8 cellular contexts compared by ENCODE assay signal in genomic region chr10:125707852-125708468, GRCh38. TPM values are rescaled to one million over a fixed set of nuclear protein-coding genes. Genes with fewer than 3 reads are reported as not detected.
DNase-seq lines count a peak whose midpoint lies in the region; ATAC-seq lines count a peak whose summit lies in the region.
"Had no signal": no experiment of that assay in that cellular context is flagged by ENCODE, and none has a peak within 500 bp of the region (broad histone marks: within the 10 kb centered on the region; RNA-seq: fewer than 3 reads in every experiment).

No MANE protein-coding gene starts in this region.

- H3K4me3 Mint-ChIP-seq in activated CD4-positive, alpha-beta T cell treated with anti-CD3 and anti-CD28 coated beads, Interleukin-2, amount 10 ng/mL, durations not matched to agents 24 days and 14 days, result no peak overlapping the region
- H3K4me3 Mint-ChIP-seq in activated naive CD4-positive, alpha-beta T cell treated with anti-CD3 and anti-CD28 coated beads for 36 hours, result no peak overlapping the region

- H3K27ac Mint-ChIP-seq in activated CD4-positive, alpha-beta T cell treated with anti-CD3 and anti-CD28 coated beads, Interleukin-2, amount 10 ng/mL, durations not matched to agents 24 days and 14 days, result no peak overlapping the region
- no peak overlapping the region for H3K27ac Mint-ChIP-seq in activated naive CD4-positive, alpha-beta T cell treated with anti-CD3 and anti-CD28 coated beads for 36 hours

- DNase-seq in cerebellar cortex (ENCODE audit: low spot score) (peak; percentile 65), renal cortical epithelial cell (ENCODE audit: low read depth) (peak; percentile 89)
- no peak for DNase-seq in activated CD4-positive, alpha-beta T cell treated with anti-CD3 and anti-CD28 coated beads, Interleukin-2, amount 10 ng/mL, durations not matched to agents 24 days and 14 days
- DNase-seq in activated naive CD4-positive, alpha-beta T cell treated with anti-CD3 and anti-CD28 coated beads for 36 hours, result no peak
- DNase-seq in stimulated activated CD4-positive, alpha-beta T cell treated with anti-CD3 and anti-CD28 coated beads, Interleukin-15, amount 100 ng/mL, for 24 hours, result no peak

- ATAC-seq in GM19324 (IDR thresholded peaks at IDR 0.05; ENCODE audit: low FRiP score, unreplicated experiment), result peak; percentile 57
- peak; percentile 75 for ATAC-seq in HG03064 (IDR thresholded peaks at IDR 0.05; ENCODE audit: low read depth, unreplicated experiment)

- CTCF ChIA-PET in activated naive CD4-positive, alpha-beta T cell treated with anti-CD3 and anti-CD28 coated beads for 36 hours (lab: Charles Lee), result no interaction called here

- H3K4me1 Mint-ChIP-seq in activated CD4-positive, alpha-beta T cell treated with anti-CD3 and anti-CD28 coated beads, Interleukin-2, amount 10 ng/mL, durations not matched to agents 24 days and 14 days, result peaks cover 2% of the 10 kb centered on the region
- H3K4me1 Mint-ChIP-seq in activated naive CD4-positive, alpha-beta T cell treated with anti-CD3 and anti-CD28 coated beads for 36 hours (ENCODE audit: low read depth), result no peaks in the 10 kb centered on the region

- intact Hi-C loops in activated CD4-positive, alpha-beta T cell treated with anti-CD3 and anti-CD28 coated beads, Interleukin-2, amount 10 ng/mL, durations not matched to agents 24 days and 14 days (cut with micrococcal nuclease), result no loop called here
- intact Hi-C loops in activated naive CD4-positive, alpha-beta T cell treated with anti-CD3 and anti-CD28 coated beads for 36 hours (cut with micrococcal nuclease), result no loop called here

- H3K9me3 Mint-ChIP-seq in activated CD4-positive, alpha-beta T cell treated with anti-CD3 and anti-CD28 coated beads, Interleukin-2, amount 10 ng/mL, durations not matched to agents 24 days and 14 days, result peaks cover under 1% of the 10 kb centered on the region
- H3K9me3 Mint-ChIP-seq in activated naive CD4-positive, alpha-beta T cell treated with anti-CD3 and anti-CD28 coated beads for 36 hours, result peaks cover 11% of the 10 kb centered on the region

- H3K27me3 Mint-ChIP-seq in activated CD4-positive, alpha-beta T cell treated with anti-CD3 and anti-CD28 coated beads, Interleukin-2, amount 10 ng/mL, durations not matched to agents 24 days and 14 days, result peaks cover 16% of the 10 kb centered on the region
- peaks cover 11% of the 10 kb centered on the region for H3K27me3 Mint-ChIP-seq in activated naive CD4-positive, alpha-beta T cell treated with anti-CD3 and anti-CD28 coated beads for 36 hours (ENCODE audit: low read depth)

- no peaks in the 10 kb centered on the region for H3K36me3 Mint-ChIP-seq in activated CD4-positive, alpha-beta T cell treated with anti-CD3 and anti-CD28 coated beads, Interleukin-2, amount 10 ng/mL, durations not matched to agents 24 days and 14 days (ENCODE audit: low read depth)
- H3K36me3 Mint-ChIP-seq in activated naive CD4-positive, alpha-beta T cell treated with anti-CD3 and anti-CD28 coated beads for 36 hours (ENCODE audit: low read depth), result peaks cover 3% of the 10 kb centered on the region

RNA-seq across cellular contexts. Expression of gene EDRF1, which starts 11.5 kb away (rescaled TPM):
- total RNA-seq in renal cortical epithelial cell, result 17.0 and 23.2 TPM in 2 replicates
- total RNA-seq in activated CD4-positive, alpha-beta T cell treated with anti-CD3 and anti-CD28 coated beads, Interleukin-2, amount 10 ng/mL, durations not matched to agents 24 days and 14 days, result 40.8 and 43.2 TPM in 2 replicates
- total RNA-seq in activated naive CD4-positive, alpha-beta T cell treated with anti-CD3 and anti-CD28 coated beads for 36 hours, result 10 to 100 TPM; 24.0 to 25.0 TPM

RNA-seq across cellular contexts. Expression of gene TEX36, which starts 25.0 kb away (rescaled TPM):
- not detected in 2 replicates for total RNA-seq in renal cortical epithelial cell
- total RNA-seq in activated CD4-positive, alpha-beta T cell treated with anti-CD3 and anti-CD28 coated beads, Interleukin-2, amount 10 ng/mL, durations not matched to agents 24 days and 14 days, result not detected in 2 replicates
- not detected for total RNA-seq in activated naive CD4-positive, alpha-beta T cell treated with anti-CD3 and anti-CD28 coated beads for 36 hours
- total RNA-seq: activated CD8-positive, alpha-beta memory T cell treated with anti-CD3 and anti-CD28 coated beads for 36 hours had no signal

Comparison
In these comparisons a context has a peak if more than half of its experiments do, and no peak if none do; other contexts are left out.
1. DNase-seq: peak in cerebellar cortex (single experiment) and renal cortical epithelial cell (single experiment); none in activated CD4-positive, alpha-beta T cell treated with anti-CD3 and anti-CD28 coated beads, Interleukin-2, amount 10 ng/mL, durations not matched to agents 24 days and 14 days (single experiment), activated naive CD4-positive, alpha-beta T cell treated with anti-CD3 and anti-CD28 coated beads for 36 hours (single experiment) and stimulated activated CD4-positive, alpha-beta T cell treated with anti-CD3 and anti-CD28 coated beads, Interleukin-15, amount 100 ng/mL, for 24 hours (single experiment).